ENCODE assay signal across 1 cellular context in genomic region chr5:88235346-88235745, GRCh38.
TF ChIP-seq lines count a peak whose summit lies in the region.

No MANE protein-coding gene starts in this region.

TF ChIP-seq in GM23338, 12 proteins besides CTCF, POLR2A, EP300 and RAD21 (continued from another document):
- no peak for TF ChIP-seq ZNF462 (CRISPR knock-in tag; IDR thresholded peaks at IDR 0.05)
- no peak for TF ChIP-seq ZNF114 (CRISPR knock-in tag; IDR thresholded peaks at IDR 0.05)
- no peak for TF ChIP-seq CREB1 (CRISPR knock-in tag; IDR thresholded peaks at IDR 0.05; ENCODE audit: low read depth)
- TF ChIP-seq POLR2AphosphoS5 (IDR thresholded peaks at IDR 0.05; ENCODE audit: low read depth), result no peak
